In genomic region chr3:18122264-18122663, GRCh38 we compare ENCODE assay signal across 19 cellular contexts.
"Had no signal": no experiment of that assay in that cellular context is flagged by ENCODE, and none has a peak within 500 bp of the region (broad histone marks: within the 10 kb centered on the region; RNA-seq: fewer than 3 reads in every experiment).

No MANE protein-coding gene starts in this region.

- H3K27me3 ChIP-seq: neutrophil had no signal

- DNase-seq: activated CD4-positive, alpha-beta memory T cell treated with anti-CD3 and anti-CD28 coated beads for 36 hours; activated CD4-positive, alpha-beta T cell treated with anti-CD3 and anti-CD28 coated beads for 36 hours; activated CD8-positive, alpha-beta memory T cell treated with anti-CD3 and anti-CD28 coated beads, Interleukin-2, amount 10 ng/mL, durations not matched to agents 7 days and 5 days; activated naive CD4-positive, alpha-beta T cell treated with anti-CD3 and anti-CD28 coated beads for 36 hours; activated naive CD8-positive, alpha-beta T cell treated with anti-CD3 and anti-CD28 coated beads, Interleukin-2, amount 50 U/mL, for 24 hours; activated T-cell treated with anti-CD3 and anti-CD28 coated beads, Interleukin-2, amount 50 U/mL, for 1 hour; aorta; dermis blood vessel endothelial cell; effector memory CD8-positive, alpha-beta T cell; hypothalamus; left ventricle myocardium superior; mesenchymal stem cell; natural killer cell; retina had no signal

- ATAC-seq: activated CD4-positive, alpha-beta T cell treated with anti-CD3 and anti-CD28 coated beads for 36 hours; activated CD8-positive, alpha-beta memory T cell treated with anti-CD3 and anti-CD28 coated beads, Interleukin-2, amount 10 ng/mL, durations not matched to agents 7 days and 5 days; activated naive CD8-positive, alpha-beta T cell treated with anti-CD3 and anti-CD28 coated beads, Interleukin-2, amount 50 U/mL, for 24 hours; effector memory CD8-positive, alpha-beta T cell; left ventricle myocardium superior; natural killer cell; stimulated activated memory B cell treated with anti-CD40 and anti-IgM and Interleukin-4, amounts not matched to agents 10 μg/mL and 1 μg/mL and 100 μg/mL, for 72 hours had no signal

- H3K4me1 ChIP-seq: parathyroid adenoma had no signal

- H3K79me2 ChIP-seq: parathyroid adenoma had no signal

- H3K36me3 ChIP-seq: neutrophil had no signal

- H3K27ac ChIP-seq: epithelial cell of prostate, neutrophil, parathyroid adenoma, VCaP had no signal

- H2AFZ ChIP-seq: parathyroid adenoma had no signal

- H3K9ac ChIP-seq: parathyroid adenoma had no signal

- H3K9me3 ChIP-seq: neutrophil had no signal
